ENCODE assay signal across 1 cellular context in genomic region chr4:12534684-12535083, GRCh38.
A peak's percentile ranks its signal among the peaks of the same experiment; 100 is the strongest.
TF ChIP-seq lines count a peak whose summit lies in the region.

No MANE protein-coding gene starts in this region.

TF ChIP-seq in HepG2, 621 proteins besides CTCF, POLR2A, EP300 and RAD21 (continued from another document):
- TF ChIP-seq KIAA2018 (CRISPR knock-in tag; IDR thresholded peaks at IDR 0.05; ENCODE audit: borderline replicate concordance) = no peak
- no peak for TF ChIP-seq GATA4 (IDR thresholded peaks at IDR 0.05; ENCODE audit: borderline replicate concordance, low read depth)
- TF ChIP-seq SAFB2 (CRISPR knock-in tag; IDR thresholded peaks at IDR 0.05; ENCODE audit: borderline replicate concordance, low read depth) = no peak
- TF ChIP-seq ZNF441 (CRISPR knock-in tag; IDR thresholded peaks at IDR 0.05; ENCODE audit: borderline replicate concordance) = no peak
- TF ChIP-seq MAFK (conservative IDR thresholded peaks at IDR 0.05 in 1 of 2, IDR thresholded peaks at IDR 0.05 in 1 of 2; ENCODE audit: low read length in 2 of 2) = peak; percentile 9 to 68; a peak in 2 of 4 replicates
- no peak for TF ChIP-seq BHLHE40 (IDR thresholded peaks at IDR 0.05; ENCODE audit: low read length)
